1 cellular context compared by ENCODE assay signal in the genomic region with DNA sequence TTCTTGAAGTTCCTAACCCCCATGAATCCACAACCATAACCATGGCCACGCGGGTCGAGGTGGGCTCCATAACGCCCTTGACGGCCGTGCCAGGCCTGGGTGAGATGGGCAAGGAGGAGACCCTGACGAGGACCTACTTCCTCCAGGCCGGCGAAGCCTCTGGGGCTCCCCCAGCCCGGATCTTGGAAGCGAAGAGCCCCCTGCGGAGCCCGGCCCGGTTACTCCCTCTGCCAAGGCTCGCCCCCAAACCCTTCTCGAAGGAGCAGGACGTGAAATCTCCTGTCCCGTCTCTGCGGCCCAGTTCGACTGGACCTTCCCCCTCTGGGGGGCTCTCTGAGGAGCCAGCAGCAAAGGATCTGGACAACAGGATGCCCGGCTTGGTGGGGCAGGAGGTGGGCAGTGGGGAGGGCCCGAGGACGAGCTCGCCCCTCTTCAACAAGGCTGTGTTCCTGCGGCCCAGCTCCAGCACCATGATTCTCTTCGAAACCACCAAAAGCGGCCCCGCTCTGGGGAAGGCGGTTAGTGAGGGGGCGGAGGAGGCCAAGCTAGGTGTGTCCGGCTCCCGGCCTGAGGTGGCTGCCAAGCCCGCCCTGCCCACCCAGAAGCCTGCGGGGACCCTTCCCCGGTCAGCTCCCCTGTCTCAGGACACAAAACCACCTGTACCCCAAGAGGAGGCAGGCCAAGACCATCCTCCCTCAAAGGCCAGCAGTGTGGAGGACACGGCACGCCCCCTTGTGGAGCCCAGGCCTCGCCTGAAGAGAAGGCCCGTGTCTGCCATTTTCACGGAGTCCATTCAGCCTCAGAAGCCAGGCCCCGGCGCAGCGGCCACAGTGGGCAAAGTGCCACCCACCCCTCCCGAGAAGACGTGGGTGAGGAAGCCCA.
A peak's percentile ranks its signal among the peaks of the same experiment; 100 is the strongest.
TF ChIP-seq lines count a peak whose summit lies in the region.

No MANE protein-coding gene starts in this region.

TF ChIP-seq in HepG2, 621 proteins besides CTCF, POLR2A, EP300 and RAD21 (continued from another document):
- TF ChIP-seq, protein P1, sequence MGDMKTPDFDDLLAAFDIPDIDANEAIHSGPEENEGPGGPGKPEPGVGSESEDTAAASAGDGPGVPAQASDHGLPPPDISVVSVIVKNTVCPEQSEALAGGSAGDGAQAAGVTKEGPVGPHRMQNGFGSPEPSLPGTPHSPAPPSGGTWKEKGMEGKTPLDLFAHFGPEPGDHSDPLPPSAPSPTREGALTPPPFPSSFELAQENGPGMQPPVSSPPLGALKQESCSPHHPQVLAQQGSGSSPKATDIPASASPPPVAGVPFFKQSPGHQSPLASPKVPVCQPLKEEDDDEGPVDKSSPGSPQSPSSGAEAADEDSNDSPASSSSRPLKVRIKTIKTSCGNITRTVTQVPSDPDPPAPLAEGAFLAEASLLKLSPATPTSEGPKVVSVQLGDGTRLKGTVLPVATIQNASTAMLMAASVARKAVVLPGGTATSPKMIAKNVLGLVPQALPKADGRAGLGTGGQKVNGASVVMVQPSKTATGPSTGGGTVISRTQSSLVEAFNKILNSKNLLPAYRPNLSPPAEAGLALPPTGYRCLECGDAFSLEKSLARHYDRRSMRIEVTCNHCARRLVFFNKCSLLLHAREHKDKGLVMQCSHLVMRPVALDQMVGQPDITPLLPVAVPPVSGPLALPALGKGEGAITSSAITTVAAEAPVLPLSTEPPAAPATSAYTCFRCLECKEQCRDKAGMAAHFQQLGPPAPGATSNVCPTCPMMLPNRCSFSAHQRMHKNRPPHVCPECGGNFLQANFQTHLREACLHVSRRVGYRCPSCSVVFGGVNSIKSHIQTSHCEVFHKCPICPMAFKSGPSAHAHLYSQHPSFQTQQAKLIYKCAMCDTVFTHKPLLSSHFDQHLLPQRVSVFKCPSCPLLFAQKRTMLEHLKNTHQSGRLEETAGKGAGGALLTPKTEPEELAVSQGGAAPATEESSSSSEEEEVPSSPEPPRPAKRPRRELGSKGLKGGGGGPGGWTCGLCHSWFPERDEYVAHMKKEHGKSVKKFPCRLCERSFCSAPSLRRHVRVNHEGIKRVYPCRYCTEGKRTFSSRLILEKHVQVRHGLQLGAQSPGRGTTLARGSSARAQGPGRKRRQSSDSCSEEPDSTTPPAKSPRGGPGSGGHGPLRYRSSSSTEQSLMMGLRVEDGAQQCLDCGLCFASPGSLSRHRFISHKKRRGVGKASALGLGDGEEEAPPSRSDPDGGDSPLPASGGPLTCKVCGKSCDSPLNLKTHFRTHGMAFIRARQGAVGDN (CRISPR knock-in tag; IDR thresholded peaks at IDR 0.05), result peak; percentile 32
- TF ChIP-seq, protein P2, sequence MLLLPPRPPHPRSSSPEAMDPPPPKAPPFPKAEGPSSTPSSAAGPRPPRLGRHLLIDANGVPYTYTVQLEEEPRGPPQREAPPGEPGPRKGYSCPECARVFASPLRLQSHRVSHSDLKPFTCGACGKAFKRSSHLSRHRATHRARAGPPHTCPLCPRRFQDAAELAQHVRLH (CRISPR knock-in tag; IDR thresholded peaks at IDR 0.05; ENCODE audit: borderline replicate concordance, low read depth), result no peak
- TF ChIP-seq CEBPB (IDR thresholded peaks at IDR 0.05; ENCODE audit: borderline replicate concordance, low read depth, low read length) (no peak), STAG1 (CRISPR knock-in tag; IDR thresholded peaks at IDR 0.05) (peak; percentile 74), ZFX (CRISPR knock-in tag; IDR thresholded peaks at IDR 0.05; ENCODE audit: low read depth) (peak; percentile 44; the same call in 1 of the 2 replicates), CREB1 (IDR thresholded peaks at IDR 0.05) (no peak), CREB1 (CRISPR knock-in tag; IDR thresholded peaks at IDR 0.05) (no peak), ZMAT3 (CRISPR knock-in tag; conservative IDR thresholded peaks at IDR 0.05) (no peak), SMC3 (IDR thresholded peaks at IDR 0.05; ENCODE audit: low read length) (peak; percentile 35; the same call in 1 of the 2 replicates), ZNF572 (CRISPR knock-in tag; IDR thresholded peaks at IDR 0.05) (no peak), YY1 (IDR thresholded peaks at IDR 0.05; ENCODE audit: insufficient read depth, insufficient replicate concordance, low read depth, low read length) (peak; percentile 18), HNRNPL (IDR thresholded peaks at IDR 0.05; ENCODE audit: low read depth, low read length) (0 out of 2 replicates have a peak, but pooled peaks have one; percentile 19), ZNF547 (CRISPR knock-in tag; IDR thresholded peaks at IDR 0.05) (no peak), TOE1 (CRISPR knock-in tag; IDR thresholded peaks at IDR 0.05) (no peak), PCBP2 (optimal IDR thresholded peaks at IDR 0.05; ENCODE audit: low read depth, low read length, poor library complexity, severe bottlenecking) (no peak), ZNF747 (CRISPR knock-in tag; IDR thresholded peaks at IDR 0.05; ENCODE audit: borderline replicate concordance) (no peak), NFE2L2 (IDR thresholded peaks at IDR 0.05; ENCODE audit: low read length) (no peak), RBM39 (IDR thresholded peaks at IDR 0.05; ENCODE audit: low read depth, low read length, poor library complexity, severe bottlenecking) (peak; percentile 15), ZNF446 (CRISPR knock-in tag; IDR thresholded peaks at IDR 0.05) (no peak), XRCC5 (optimal IDR thresholded peaks at IDR 0.05; ENCODE audit: low read length) (peak; percentile 22), ZKSCAN8 (CRISPR knock-in tag; IDR thresholded peaks at IDR 0.05; ENCODE audit: borderline replicate concordance) (no peak)
- TF ChIP-seq, protein P3, sequence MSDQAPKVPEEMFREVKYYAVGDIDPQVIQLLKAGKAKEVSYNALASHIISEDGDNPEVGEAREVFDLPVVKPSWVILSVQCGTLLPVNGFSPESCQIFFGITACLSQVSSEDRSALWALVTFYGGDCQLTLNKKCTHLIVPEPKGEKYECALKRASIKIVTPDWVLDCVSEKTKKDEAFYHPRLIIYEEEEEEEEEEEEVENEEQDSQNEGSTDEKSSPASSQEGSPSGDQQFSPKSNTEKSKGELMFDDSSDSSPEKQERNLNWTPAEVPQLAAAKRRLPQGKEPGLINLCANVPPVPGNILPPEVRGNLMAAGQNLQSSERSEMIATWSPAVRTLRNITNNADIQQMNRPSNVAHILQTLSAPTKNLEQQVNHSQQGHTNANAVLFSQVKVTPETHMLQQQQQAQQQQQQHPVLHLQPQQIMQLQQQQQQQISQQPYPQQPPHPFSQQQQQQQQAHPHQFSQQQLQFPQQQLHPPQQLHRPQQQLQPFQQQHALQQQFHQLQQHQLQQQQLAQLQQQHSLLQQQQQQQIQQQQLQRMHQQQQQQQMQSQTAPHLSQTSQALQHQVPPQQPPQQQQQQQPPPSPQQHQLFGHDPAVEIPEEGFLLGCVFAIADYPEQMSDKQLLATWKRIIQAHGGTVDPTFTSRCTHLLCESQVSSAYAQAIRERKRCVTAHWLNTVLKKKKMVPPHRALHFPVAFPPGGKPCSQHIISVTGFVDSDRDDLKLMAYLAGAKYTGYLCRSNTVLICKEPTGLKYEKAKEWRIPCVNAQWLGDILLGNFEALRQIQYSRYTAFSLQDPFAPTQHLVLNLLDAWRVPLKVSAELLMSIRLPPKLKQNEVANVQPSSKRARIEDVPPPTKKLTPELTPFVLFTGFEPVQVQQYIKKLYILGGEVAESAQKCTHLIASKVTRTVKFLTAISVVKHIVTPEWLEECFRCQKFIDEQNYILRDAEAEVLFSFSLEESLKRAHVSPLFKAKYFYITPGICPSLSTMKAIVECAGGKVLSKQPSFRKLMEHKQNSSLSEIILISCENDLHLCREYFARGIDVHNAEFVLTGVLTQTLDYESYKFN (CRISPR knock-in tag; conservative IDR thresholded peaks at IDR 0.05), result no peak
- TF ChIP-seq, protein P4, sequence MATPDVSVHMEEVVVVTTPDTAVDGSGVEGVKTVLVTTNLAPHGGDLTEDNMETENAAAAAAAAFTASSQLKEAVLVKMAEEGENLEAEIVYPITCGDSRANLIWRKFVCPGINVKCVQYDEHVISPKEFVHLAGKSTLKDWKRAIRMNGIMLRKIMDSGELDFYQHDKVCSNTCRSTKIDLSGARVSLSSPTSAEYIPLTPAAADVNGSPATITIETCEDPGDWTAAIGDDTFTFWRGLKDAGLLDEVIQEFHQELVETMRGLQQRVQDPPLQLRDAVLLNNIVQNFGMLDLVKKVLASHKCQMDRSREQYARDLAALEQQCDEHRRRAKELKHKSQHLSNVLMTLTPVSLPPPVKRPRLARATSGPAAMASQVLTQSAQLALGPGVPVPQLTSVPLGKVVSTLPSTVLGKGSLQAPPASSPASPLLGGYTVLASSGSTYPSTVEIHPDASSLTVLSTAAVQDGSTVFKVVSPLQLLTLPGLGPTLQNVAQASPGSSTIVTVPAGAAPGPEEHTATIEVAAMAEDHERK (CRISPR knock-in tag; IDR thresholded peaks at IDR 0.05; ENCODE audit: low read depth), result no peak
TF ChIP-seq in HepG2: peak in this region for 8.
